Comparison of ENCODE assay signal across 13 cellular contexts in the genomic region with DNA sequence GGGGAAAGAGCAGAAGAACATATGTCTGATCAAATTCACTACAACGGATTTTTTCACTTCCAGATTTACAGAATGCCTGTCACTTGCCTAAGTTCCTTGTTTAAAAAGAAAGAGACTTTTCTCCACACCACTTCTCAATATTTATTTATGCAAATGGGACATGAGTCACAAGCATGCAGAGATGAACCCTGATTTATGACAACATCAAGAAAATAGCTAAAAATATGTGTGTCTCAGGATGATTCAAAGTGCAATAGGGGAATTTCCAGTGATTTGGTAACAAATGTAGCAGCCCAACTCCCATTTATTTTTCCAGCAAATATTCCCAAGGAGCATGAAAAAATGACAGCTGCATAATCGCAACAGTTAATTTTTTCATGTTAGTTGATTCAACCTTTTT.
DNase-seq lines count a peak whose midpoint lies in the region; TF ChIP-seq lines count a peak whose summit lies in the region.
"Had no signal": no experiment of that assay in that cellular context is flagged by ENCODE, and none has a peak within 500 bp of the region (broad histone marks: within the 10 kb centered on the region; RNA-seq: fewer than 3 reads in every experiment).

No MANE protein-coding gene starts in this region.

- peak overlapping the region; percentile 10 for H3K27ac ChIP-seq in mammary epithelial cell (ENCODE audit: insufficient read depth, low read depth, low read length)
- H3K27ac ChIP-seq in substantia nigra (ENCODE audit: low read depth, low read length, poor library complexity, severe bottlenecking): no peak overlapping the region
- H3K27ac ChIP-seq: body of pancreas had no signal

- peaks cover 23% of the 10 kb centered on the region for H3K9me3 Mint-ChIP-seq in activated T-helper 2 cell treated with anti-CD3 and anti-CD28 coated beads, Interferon-gamma antibody, Interleukin-2, Interleukin-4, amounts not matched to agents 10 μg/mL and 5 μg/mL and 100 μg/mL, durations not matched to agents 14 hours and 24 hours and 36 hours

- no peaks in the 10 kb centered on the region for H3K4me1 Mint-ChIP-seq in activated T-helper 2 cell treated with anti-CD3 and anti-CD28 coated beads, Interferon-gamma antibody, Interleukin-2, Interleukin-4, amounts not matched to agents 10 μg/mL and 5 μg/mL and 100 μg/mL, durations not matched to agents 14 hours and 24 hours and 36 hours (ENCODE audit: low read depth)
- H3K4me1 Mint-ChIP-seq: natural killer cell had no signal

- CTCF ChIA-PET in mammary epithelial cell (lab: Charles Lee; ENCODE audit: low non-redundant PET): no interaction called here

- in situ Hi-C loops in mammary epithelial cell (cut with MboI; ENCODE audit: low sequenced_read_pairs in 2 of 2): loop anchor here in 1 of 2 donors (25.0 kb wide), 1 partner anchor 167 kb away; no protein-coding TSS in a partner anchor

- no peaks in the 10 kb centered on the region for H3K36me3 Mint-ChIP-seq in activated T-helper 2 cell treated with anti-CD3 and anti-CD28 coated beads, Interferon-gamma antibody, Interleukin-2, Interleukin-4, amounts not matched to agents 10 μg/mL and 5 μg/mL and 100 μg/mL, durations not matched to agents 14 hours and 24 hours and 36 hours (ENCODE audit: low read depth)
- H3K36me3 Mint-ChIP-seq: natural killer cell had no signal

- peak; percentile 80 for DNase-seq in AG09309 (ENCODE audit: low read depth)
- DNase-seq in LHCN-M2 (ENCODE audit: low read depth): peak; percentile 96
- peak; percentile 84 for DNase-seq in mammary epithelial cell
- peak; percentile 90 for DNase-seq in kidney tubule cell (ENCODE audit: low spot score)
- no peak for DNase-seq in NCI-H748 (lab: John Stamatoyannopoulos, UW; ENCODE audit: unreplicated experiment)
- no peak for DNase-seq in substantia nigra (lab: John Stamatoyannopoulos, UW)
- DNase-seq in activated T-helper 2 cell treated with anti-CD3 and anti-CD28 coated beads, Interferon-gamma antibody, Interleukin-2, Interleukin-4, amounts not matched to agents 10 μg/mL and 5 μg/mL and 100 μg/mL, durations not matched to agents 14 hours and 24 hours and 36 hours (ENCODE audit: low spot score): no peak
- DNase-seq in middle frontal gyrus (ENCODE audit: extremely low spot score, low spot score): no peak
- DNase-seq: body of pancreas; CD4-positive, alpha-beta T cell; natural killer cell; NCI-H345; stimulated activated CD4-positive, alpha-beta T cell treated with anti-CD3 and anti-CD28 coated beads, Interleukin-2, amount 100 ng/mL, for 24 hours had no signal

- no peak overlapping the region for H2AFZ ChIP-seq in mammary epithelial cell (ENCODE audit: low read depth, low read length)

- H3K4me1 ChIP-seq in mammary epithelial cell (ENCODE audit: insufficient read depth, low read length): peaks cover 14% of the 10 kb centered on the region
- H3K4me1 ChIP-seq: body of pancreas had no signal

- H4K20me1 ChIP-seq in mammary epithelial cell (ENCODE audit: insufficient read depth, low read length): no peaks in the 10 kb centered on the region

- dilution Hi-C loops in mammary epithelial cell (cut with HindIII; ENCODE audit: low sequenced_read_pairs): no loop called here

- H3K27ac Mint-ChIP-seq in activated T-helper 2 cell treated with anti-CD3 and anti-CD28 coated beads, Interferon-gamma antibody, Interleukin-2, Interleukin-4, amounts not matched to agents 10 μg/mL and 5 μg/mL and 100 μg/mL, durations not matched to agents 14 hours and 24 hours and 36 hours: no peak overlapping the region
- H3K27ac Mint-ChIP-seq: CD4-positive, alpha-beta T cell; natural killer cell had no signal

- H3K36me3 ChIP-seq in mammary epithelial cell (ENCODE audit: insufficient read depth, low read length): no peaks in the 10 kb centered on the region

- H3K4me3 ChIP-seq in AG09309 (ENCODE audit: control insufficient read depth, low read depth, low read length) (no peak overlapping the region), mammary epithelial cell (replicated peaks in 1 of 3; ENCODE audit: insufficient read depth in 1 of 3, low read depth in 2 of 3, low read length in 3 of 3) (no peak overlapping the region)
- H3K4me3 ChIP-seq: body of pancreas had no signal

- no peak overlapping the region for H3K4me3 Mint-ChIP-seq in activated T-helper 2 cell treated with anti-CD3 and anti-CD28 coated beads, Interferon-gamma antibody, Interleukin-2, Interleukin-4, amounts not matched to agents 10 μg/mL and 5 μg/mL and 100 μg/mL, durations not matched to agents 14 hours and 24 hours and 36 hours (ENCODE audit: low read depth)
- H3K4me3 Mint-ChIP-seq: CD4-positive, alpha-beta T cell; natural killer cell had no signal

- H3K79me2 ChIP-seq in mammary epithelial cell (ENCODE audit: insufficient read depth, low read length): no peaks in the 10 kb centered on the region

- TF ChIP-seq CTCF in AG09309 (IDR thresholded peaks at IDR 0.05; ENCODE audit: control insufficient read depth, insufficient read depth, low read depth, low read length, missing control alignments): no peak
- no peak for TF ChIP-seq CTCF in mammary epithelial cell (conservative IDR thresholded peaks at IDR 0.05 in 1 of 2, IDR thresholded peaks at IDR 0.05 in 1 of 2; ENCODE audit: extremely low read depth in 1 of 2, insufficient read depth in 1 of 2, low read depth in 1 of 2, low read length in 2 of 2)

- no peaks in the 10 kb centered on the region for H3K9me3 ChIP-seq in mammary epithelial cell (replicated peaks; ENCODE audit: insufficient read depth, low read length)
- H3K9me3 ChIP-seq: body of pancreas had no signal

- intact Hi-C loops in mammary epithelial cell (cut with micrococcal nuclease): loop anchor here (1.0 to 5.0 kb wide), 2 partner anchors 177 to 223 kb away; no protein-coding TSS in a partner anchor
- intact Hi-C loops in activated T-helper 2 cell treated with anti-CD3 and anti-CD28 coated beads, Interferon-gamma antibody, Interleukin-2, Interleukin-4, amounts not matched to agents 10 μg/mL and 5 μg/mL and 100 μg/mL, durations not matched to agents 14 hours and 24 hours and 36 hours (cut with micrococcal nuclease): no loop called here

- no peaks in the 10 kb centered on the region for H3K27me3 Mint-ChIP-seq in activated T-helper 2 cell treated with anti-CD3 and anti-CD28 coated beads, Interferon-gamma antibody, Interleukin-2, Interleukin-4, amounts not matched to agents 10 μg/mL and 5 μg/mL and 100 μg/mL, durations not matched to agents 14 hours and 24 hours and 36 hours (ENCODE audit: low read depth)
- H3K27me3 Mint-ChIP-seq: CD4-positive, alpha-beta T cell had no signal

- no peak overlapping the region for H3K9ac ChIP-seq in mammary epithelial cell (ENCODE audit: insufficient read depth, low read length)

- peak overlapping the region; percentile 10 for H3K4me2 ChIP-seq in mammary epithelial cell (ENCODE audit: insufficient read depth, low read depth, low read length)

- no peaks in the 10 kb centered on the region for H3K27me3 ChIP-seq in mammary epithelial cell (ENCODE audit: insufficient read depth, low read length)
- H3K27me3 ChIP-seq: body of pancreas had no signal

- WGBS in mammary epithelial cell (ENCODE audit: low coverage, missing lambda C conversion rate): 91% methylated on average over 2 of the region's 2 CpGs

- no TSS peak for BruUV-seq in mammary epithelial cell (replicated peaks; lab: Mats Ljungman, UMichigan)

Comparison
In these comparisons a context has a peak if more than half of its experiments do, and no peak if none do; other contexts are left out.
1. DNase-seq: peak in AG09309 (single experiment), LHCN-M2 (single experiment), mammary epithelial cell (single experiment) and kidney tubule cell (single experiment); none in NCI-H748 (single experiment), substantia nigra (0 of 49), activated T-helper 2 cell treated with anti-CD3 and anti-CD28 coated beads, Interferon-gamma antibody, Interleukin-2, Interleukin-4, amounts not matched to agents 10 μg/mL and 5 μg/mL and 100 μg/mL, durations not matched to agents 14 hours and 24 hours and 36 hours (single experiment) and middle frontal gyrus (single experiment).